ENCODE assay signal across 8 cellular contexts in the genomic region with DNA sequence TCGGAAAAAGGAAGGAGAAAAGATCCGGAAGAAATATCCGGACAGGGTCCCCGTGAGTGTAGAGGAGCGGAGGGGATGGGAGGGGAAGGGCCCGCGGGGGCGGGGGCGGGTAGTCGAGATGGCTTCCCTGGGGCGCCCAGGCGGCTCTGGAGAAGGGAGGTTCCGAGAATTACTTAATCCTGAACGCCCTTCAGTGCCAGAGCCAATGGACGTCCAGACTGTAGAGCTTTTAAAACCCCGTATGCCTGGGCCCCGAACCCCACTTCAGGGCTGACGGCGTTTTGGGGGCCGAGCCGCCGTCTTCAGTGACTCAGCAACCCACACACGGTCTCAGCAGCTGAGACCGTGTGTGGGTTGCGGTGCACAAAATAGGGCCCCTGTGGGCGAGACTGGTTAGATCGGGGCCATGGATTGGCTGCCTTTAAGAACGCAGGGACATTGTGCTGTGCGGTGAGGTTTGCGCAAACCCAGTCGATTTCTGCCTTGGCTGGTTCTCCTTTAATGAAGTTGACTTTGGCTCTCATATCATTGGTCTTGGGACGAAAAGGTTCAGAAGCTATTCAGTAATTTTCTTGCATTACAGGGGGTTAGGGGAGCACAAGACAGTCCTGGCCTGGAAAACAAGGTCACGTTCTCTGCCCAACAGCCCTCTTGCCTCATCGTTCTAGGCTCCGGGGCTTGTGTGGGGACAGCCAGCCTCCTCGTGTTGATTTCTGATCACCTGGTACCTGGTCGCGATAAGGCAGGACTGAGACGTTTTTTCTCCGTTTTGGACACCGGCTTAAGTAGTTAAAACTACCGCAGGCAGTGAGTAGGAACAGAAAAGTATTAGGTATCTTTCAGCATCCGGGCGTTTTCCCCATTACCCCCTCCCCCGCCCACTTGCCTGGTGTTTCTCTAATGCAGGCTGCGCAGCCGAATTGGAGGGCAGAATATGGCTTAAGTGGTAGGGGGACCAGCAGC. TPM values are rescaled to one million over a fixed set of nuclear protein-coding genes. Genes with fewer than 3 reads are reported as not detected.
DNase-seq lines count a peak whose midpoint lies in the region; ATAC-seq and TF ChIP-seq lines count a peak whose summit lies in the region.

No MANE protein-coding gene starts in this region.

- no peak for DNase-seq in RWPE2 (ENCODE audit: low spot score)
- DNase-seq in activated effector memory CD4-positive, alpha-beta T cell treated with Interleukin-2 at 50 U/mL for 16 hours: peak; percentile 64
- peak; percentile 92 for DNase-seq in fibroblast of villous mesenchyme (ENCODE audit: low read depth)
- DNase-seq in nephron progenitor cell: peak; percentile 64
- peak; percentile 85 for DNase-seq in stimulated activated naive CD4-positive, alpha-beta T cell treated with Interleukin-2 at 50 U/mL for 16 hours (lab: John Stamatoyannopoulos, UW)

- peak overlapping the region; percentile 98 for H3K4me3 Mint-ChIP-seq in nephron progenitor cell

- peaks cover 4% of the 10 kb centered on the region for H3K27me3 Mint-ChIP-seq in nephron progenitor cell (ENCODE audit: low read depth, poor library complexity)

- H3K9me3 Mint-ChIP-seq in nephron progenitor cell: no peaks in the 10 kb centered on the region

- peak overlapping the region; percentile 98 for H3K27ac Mint-ChIP-seq in nephron progenitor cell

- H3K4me3 ChIP-seq in ACC112 (ENCODE audit: low read depth, low read length): peak overlapping the region; percentile 95
- peak overlapping the region; percentile 58 for H3K4me3 ChIP-seq in RWPE2 (ENCODE audit: severe bottlenecking)
- peak overlapping the region; percentile 91 for H3K4me3 ChIP-seq in fibroblast of villous mesenchyme (ENCODE audit: low read depth, low read length)

- H3K4me1 ChIP-seq in ACC112 (ENCODE audit: control insufficient read depth, insufficient read depth, low read length, unreplicated experiment) (peaks cover 7% of the 10 kb centered on the region), RWPE2 (ENCODE audit: insufficient read depth, poor library complexity, severe bottlenecking) (no peaks in the 10 kb centered on the region)

- TF ChIP-seq CTCF in RWPE2 (IDR thresholded peaks at IDR 0.05; ENCODE audit: poor library complexity, severe bottlenecking): no peak
- no peak for TF ChIP-seq CTCF in fibroblast of villous mesenchyme (IDR thresholded peaks at IDR 0.05; ENCODE audit: insufficient read depth, low read depth, low read length)
- TF ChIP-seq CTCF in nephron progenitor cell (IDR thresholded peaks at IDR 0.05): no peak

- H3K9me3 ChIP-seq in RWPE2 (ENCODE audit: severe bottlenecking): no peaks in the 10 kb centered on the region

- peak; percentile 39 for ATAC-seq in GM18861 (IDR thresholded peaks at IDR 0.05; ENCODE audit: unreplicated experiment)
- peak; percentile 54 for ATAC-seq in HG03432 (IDR thresholded peaks at IDR 0.05; ENCODE audit: unreplicated experiment)
- peak; percentile 15; the same call in 2 of the 3 replicates for ATAC-seq in RWPE2 (ENCODE audit: low read depth)

- H2AFZ ChIP-seq in ACC112 (ENCODE audit: low read length, unreplicated experiment): peak overlapping the region; percentile 59

- H3K36me3 ChIP-seq in ACC112 (ENCODE audit: insufficient read depth, low read length) (0 out of 2 replicates have a peak, but pooled peaks cover 2% of the 10 kb centered on the region), RWPE2 (ENCODE audit: low read depth) (no peaks in the 10 kb centered on the region)

- no peaks in the 10 kb centered on the region for H3K27me3 ChIP-seq in ACC112 (ENCODE audit: insufficient read depth, low read length)
- no peaks in the 10 kb centered on the region for H3K27me3 ChIP-seq in RWPE2 (ENCODE audit: insufficient read depth, poor library complexity, severe bottlenecking)

- H3K27ac ChIP-seq in ACC112 (ENCODE audit: low read depth, low read length): peak overlapping the region; percentile 99
- peak overlapping the region; percentile 50 for H3K27ac ChIP-seq in RWPE2 (ENCODE audit: poor library complexity, severe bottlenecking)

- peaks cover 6% of the 10 kb centered on the region for H3K36me3 Mint-ChIP-seq in nephron progenitor cell (ENCODE audit: low read depth)

- H3K79me2 ChIP-seq in ACC112 (ENCODE audit: control insufficient read depth, insufficient read depth, low read length, unreplicated experiment): peaks cover 26% of the 10 kb centered on the region

- H3K4me1 Mint-ChIP-seq in nephron progenitor cell: peaks cover 29% of the 10 kb centered on the region

RNA-seq across cellular contexts. Expression of gene GABARAPL1, which starts 0.8 kb away (rescaled TPM):
- 61.2 and 131 TPM in 2 replicates for total RNA-seq in fibroblast of villous mesenchyme

RNA-seq across cellular contexts. Expression of gene TMEM52B, which starts 34.6 kb away (rescaled TPM):
- total RNA-seq in fibroblast of villous mesenchyme: 3.5 and 17.7 TPM in 2 replicates

RNA-seq across cellular contexts. Expression of gene OLR1, which starts 41.5 kb away (rescaled TPM):
- 9.3 and 73.0 TPM in 2 replicates for total RNA-seq in fibroblast of villous mesenchyme
